In genomic region chr3:119550090-119550910, GRCh38 we compare ENCODE assay signal across 15 cellular contexts. TPM values are rescaled to one million over a fixed set of nuclear protein-coding genes. Genes with fewer than 3 reads are reported as not detected.
DNase-seq lines count a peak whose midpoint lies in the region; ATAC-seq and TF ChIP-seq lines count a peak whose summit lies in the region.
"Had no signal": no experiment of that assay in that cellular context is flagged by ENCODE, and none has a peak within 500 bp of the region (broad histone marks: within the 10 kb centered on the region; RNA-seq: fewer than 3 reads in every experiment).

No MANE protein-coding gene starts in this region.

- TF ChIP-seq CTCF in GM13976 (IDR thresholded peaks at IDR 0.05; ENCODE audit: borderline replicate concordance, control extremely low read depth, extremely low read depth, insufficient read depth, missing control alignments) (no peak), foreskin fibroblast (IDR thresholded peaks at IDR 0.05; ENCODE audit: low read depth, low read length) (no peak)

- H3K4me3 ChIP-seq in foreskin fibroblast (ENCODE audit: low read depth in 1 of 2, low read length in 2 of 2) = no peak overlapping the region
- H3K4me3 ChIP-seq: BLaER1 had no signal

- peak; percentile 60 for ATAC-seq in HG02610 (IDR thresholded peaks at IDR 0.05; ENCODE audit: unreplicated experiment)

- TF ChIP-seq POLR2A in GM18951 (IDR thresholded peaks at IDR 0.05; ENCODE audit: extremely low read depth, insufficient read depth, insufficient read length) = peak; percentile 34

- in situ Hi-C loops in GM13976 (cut with MboI; ENCODE audit: low sequenced_read_pairs, unreplicated experiment) = no loop called here
- in situ Hi-C loops in GM18951 (cut with MboI; ENCODE audit: low sequenced_read_pairs, unreplicated experiment) = no loop called here

- peak; percentile 26 for DNase-seq in GM13976 (ENCODE audit: low spot score)
- peak; percentile 35 for DNase-seq in NAMALWA (ENCODE audit: low spot score)
- no peak for DNase-seq in NCI-H345 (lab: John Stamatoyannopoulos, UW)
- DNase-seq in SHP77 (lab: John Stamatoyannopoulos, UW) = no peak
- DNase-seq in mucosa of gallbladder (ENCODE audit: low spot score) = no peak
- no peak for DNase-seq in foreskin fibroblast
- DNase-seq: activated CD4-positive, alpha-beta T cell treated with anti-CD3 and anti-CD28 coated beads, Interleukin-2, amount 50 U/mL, for 4 hours; mesendoderm; T-helper 9 cell had no signal

RNA-seq across cellular contexts. Expression of gene CD80, which starts 9.1 kb away (rescaled TPM):
- total RNA-seq in mucosa of gallbladder = 0.46 TPM
- total RNA-seq: astrocyte, Daoy, HT1080 had no signal

RNA-seq across cellular contexts. Expression of gene ADPRH, which starts 29.0 kb away (rescaled TPM):
- 9.5 TPM for total RNA-seq in mucosa of gallbladder
- total RNA-seq: HT1080 had no signal

RNA-seq across cellular contexts. Expression of gene PLA1A, which starts 47.4 kb away (rescaled TPM):
- total RNA-seq in mucosa of gallbladder = 1.6 TPM
- total RNA-seq: Daoy, HT1080 had no signal

RNA-seq across cellular contexts. Expression of gene TIMMDC1, which starts 52.0 kb away (rescaled TPM):
- 114 TPM for total RNA-seq in mucosa of gallbladder

Comparison
In these comparisons a context has a peak if more than half of its experiments do, and no peak if none do; other contexts are left out.
1. DNase-seq: peak in GM13976 (single experiment) and NAMALWA (single experiment); none in NCI-H345 (single experiment), SHP77 (0 of 2), mucosa of gallbladder (single experiment) and foreskin fibroblast (0 of 2).